In genomic region chr13:81539643-81540150, GRCh38 we compare ENCODE assay signal across 1 cellular context.
TF ChIP-seq lines count a peak whose summit lies in the region.

No MANE protein-coding gene starts in this region.

TF ChIP-seq in HepG2, 621 proteins besides CTCF, POLR2A, EP300 and RAD21 (continued from another document):
- TF ChIP-seq ZHX2 (IDR thresholded peaks at IDR 0.05; ENCODE audit: low read depth) (no peak), ZHX2 (CRISPR knock-in tag; IDR thresholded peaks at IDR 0.05; ENCODE audit: borderline replicate concordance) (no peak)
